10 cellular contexts compared by ENCODE assay signal in the genomic region with DNA sequence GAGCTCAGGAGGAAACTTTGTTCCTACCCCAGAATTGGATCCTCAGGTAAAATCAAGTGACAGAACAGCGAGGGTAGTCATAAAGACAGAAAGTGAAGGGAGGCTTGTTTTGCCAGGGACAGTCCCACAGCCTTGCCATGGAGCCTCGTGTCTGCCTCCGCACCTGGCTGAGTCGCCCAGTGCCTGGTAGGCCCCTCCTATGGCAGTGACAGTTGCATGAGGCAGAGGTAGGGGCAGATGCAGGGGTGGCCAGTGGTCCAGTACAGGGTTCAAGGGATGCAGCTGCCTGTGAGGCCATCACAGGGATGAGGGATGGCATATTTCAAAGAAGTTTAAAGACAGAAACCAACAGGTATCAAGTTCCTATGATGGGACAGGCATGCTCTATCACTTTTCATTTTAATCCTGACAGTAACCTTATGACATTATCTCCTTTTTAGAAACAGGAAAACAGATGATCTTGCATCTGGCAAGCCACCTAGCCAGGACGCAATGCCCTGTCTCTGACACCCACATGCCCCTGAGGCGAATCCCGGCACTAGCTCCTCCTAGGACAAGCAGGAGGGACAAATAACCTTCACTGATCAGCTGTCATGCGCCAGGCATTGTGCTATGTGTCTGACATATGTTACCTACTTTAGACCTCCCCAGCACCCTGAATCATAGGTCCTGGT.
DNase-seq lines count a peak whose midpoint lies in the region; ATAC-seq and TF ChIP-seq lines count a peak whose summit lies in the region.
"Had no signal": no experiment of that assay in that cellular context is flagged by ENCODE, and none has a peak within 500 bp of the region (broad histone marks: within the 10 kb centered on the region; RNA-seq: fewer than 3 reads in every experiment).

No MANE protein-coding gene starts in this region.

- no peak for TF ChIP-seq CTCF in osteoblast (IDR thresholded peaks at IDR 0.05; ENCODE audit: extremely low read depth, low read depth, low read length)

- DNase-seq in osteoblast (ENCODE audit: insufficient read length, low spot score, missing footprints) (no peak), NCI-H1105 treated with DMSO at 0.1 percent for 48 hours (lab: John Stamatoyannopoulos, UW) (no peak), medulla oblongata (ENCODE audit: extremely low spot score) (no peak), OCI-M2 (lab: John Stamatoyannopoulos, UW; ENCODE audit: unreplicated experiment) (no peak)
- DNase-seq: erythroblast, posterior cingulate gyrus had no signal

- H3K36me3 ChIP-seq in BLaER1 treated with 17β-estradiol and CSF1 and Interleukin-3, amounts not matched to agents 10 nM and 100 nM: peaks cover 0 to 12% (median 0%) of the 10 kb centered on the region in 11 experiments; a peak in 3 of 22 replicates
- no peaks in the 10 kb centered on the region for H3K36me3 ChIP-seq in osteoblast (ENCODE audit: insufficient read depth, low read length)

- H3K4me2 ChIP-seq in BLaER1 treated with 17β-estradiol and CSF1 and Interleukin-3, amounts not matched to agents 10 nM and 100 nM: peak overlapping the region; percentile 84 to 98 (median 96)
- no peak overlapping the region for H3K4me2 ChIP-seq in osteoblast (ENCODE audit: insufficient read depth, low read length)

- H3K9me3 ChIP-seq in BLaER1 treated with 17β-estradiol and CSF1 and Interleukin-3, amounts not matched to agents 10 nM and 100 nM (replicated peaks in 1 of 11): no peaks in the 10 kb centered on the region
- H3K9me3 ChIP-seq in osteoblast (ENCODE audit: low read depth, low read length): no peaks in the 10 kb centered on the region

- intact Hi-C loops in dendritic cell treated with granulocyte-macrophage colony-stimulating factor and Interleukin-4, amounts not matched to agents 40 ng/mL and 50 ng/mL, for 4 days (cut with micrococcal nuclease): loop anchor here (2.0 kb wide), 1 partner anchor 76 kb away; no protein-coding TSS in a partner anchor

- peak overlapping the region; percentile 88 to 97 (median 95) for H3K27ac ChIP-seq in BLaER1 treated with 17β-estradiol and CSF1 and Interleukin-3, amounts not matched to agents 10 nM and 100 nM
- H3K27ac ChIP-seq in osteoblast (ENCODE audit: low read depth, low read length): no peak overlapping the region

- no peaks in the 10 kb centered on the region for H3K9me3 Mint-ChIP-seq in dendritic cell treated with granulocyte-macrophage colony-stimulating factor and Interleukin-4, amounts not matched to agents 40 ng/mL and 50 ng/mL, for 4 days

- H3K27me3 Mint-ChIP-seq in dendritic cell treated with granulocyte-macrophage colony-stimulating factor and Interleukin-4, amounts not matched to agents 40 ng/mL and 50 ng/mL, for 4 days: no peaks in the 10 kb centered on the region

- no peaks in the 10 kb centered on the region for H3K79me2 ChIP-seq in osteoblast (ENCODE audit: insufficient read depth, low read length)

- H3K9ac ChIP-seq in BLaER1 treated with 17β-estradiol and CSF1 and Interleukin-3, amounts not matched to agents 10 nM and 100 nM: peak overlapping the region; percentile 79 to 89 (median 86); a peak in 21 of 22 replicates

- peak overlapping the region; percentile 60 for H2AFZ ChIP-seq in osteoblast (ENCODE audit: low read length)

- 0 out of 20 replicates have a peak overlapping the region, but pooled peaks of 2 of the 10 experiments have one; percentile 4 to 18 for H3K4me3 ChIP-seq in BLaER1 treated with 17β-estradiol and CSF1 and Interleukin-3, amounts not matched to agents 10 nM and 100 nM
- no peak overlapping the region for H3K4me3 ChIP-seq in osteoblast (ENCODE audit: insufficient read depth, low read length)

- H3K27ac Mint-ChIP-seq in dendritic cell treated with granulocyte-macrophage colony-stimulating factor and Interleukin-4, amounts not matched to agents 40 ng/mL and 50 ng/mL, for 4 days: peak overlapping the region; percentile 94

- H3K36me3 Mint-ChIP-seq in dendritic cell treated with granulocyte-macrophage colony-stimulating factor and Interleukin-4, amounts not matched to agents 40 ng/mL and 50 ng/mL, for 4 days (ENCODE audit: low read depth): no peaks in the 10 kb centered on the region

- H4K20me1 ChIP-seq in BLaER1 treated with 17β-estradiol and CSF1 and Interleukin-3, amounts not matched to agents 10 nM and 100 nM: no peaks in the 10 kb centered on the region
- no peaks in the 10 kb centered on the region for H4K20me1 ChIP-seq in osteoblast (ENCODE audit: insufficient read depth, low read length)

- H3K4me3 Mint-ChIP-seq in dendritic cell treated with granulocyte-macrophage colony-stimulating factor and Interleukin-4, amounts not matched to agents 40 ng/mL and 50 ng/mL, for 4 days: no peak overlapping the region

- H3K4me1 Mint-ChIP-seq in dendritic cell treated with granulocyte-macrophage colony-stimulating factor and Interleukin-4, amounts not matched to agents 40 ng/mL and 50 ng/mL, for 4 days (ENCODE audit: low read depth): peaks cover 74% of the 10 kb centered on the region

- H3K4me1 ChIP-seq in BLaER1 treated with 17β-estradiol and CSF1 and Interleukin-3, amounts not matched to agents 10 nM and 100 nM: peaks cover 76 to 88% (median 85%) of the 10 kb centered on the region in 10 experiments
- peaks cover 5% of the 10 kb centered on the region for H3K4me1 ChIP-seq in osteoblast (ENCODE audit: insufficient read depth, low read length)

- H3K27me3 ChIP-seq in BLaER1 treated with 17β-estradiol and CSF1 and Interleukin-3, amounts not matched to agents 10 nM and 100 nM: no peaks in the 10 kb centered on the region
- no peaks in the 10 kb centered on the region for H3K27me3 ChIP-seq in osteoblast (ENCODE audit: insufficient read depth, low read length)

- ATAC-seq in GM19463 (IDR thresholded peaks at IDR 0.05; ENCODE audit: unreplicated experiment) (peak; percentile 27), HG02870 (IDR thresholded peaks at IDR 0.05; ENCODE audit: unreplicated experiment) (no peak)
